ENCODE assay signal across 23 cellular contexts in genomic region chr2:67006373-67006960, GRCh38.
"Had no signal": no experiment of that assay in that cellular context is flagged by ENCODE, and none has a peak within 500 bp of the region (broad histone marks: within the 10 kb centered on the region; RNA-seq: fewer than 3 reads in every experiment).

No MANE protein-coding gene starts in this region.

- ATAC-seq: natural killer cell; right lobe of liver; stimulated activated memory B cell treated with anti-CD40 and anti-IgM and Interleukin-4, amounts not matched to agents 10 μg/mL and 1 μg/mL and 100 μg/mL, for 72 hours; stimulated activated naive CD8-positive, alpha-beta T cell treated with anti-CD3 and anti-CD28 coated beads, Interleukin-15, amount 100 ng/mL, for 72 hours had no signal

- DNase-seq: islet precursor cell; left ventricle myocardium inferior; mesendoderm; naive B cell; natural killer cell; nephron progenitor cell; occipital lobe; right lobe of liver; stimulated activated CD4-positive, alpha-beta T cell treated with anti-CD3 and anti-CD28 coated beads, Interleukin-1b, Interleukin-23, amount 100 ng/mL, for 48 hours; stimulated activated CD4-positive, alpha-beta T cell treated with anti-CD3 and anti-CD28 coated beads, Interleukin-2, amount 100 ng/mL, for 48 hours; stimulated activated CD4-positive, alpha-beta T cell treated with anti-CD3 and anti-CD28 coated beads, Interleukin-4, amount 100 ng/mL, for 4 hours; stimulated activated CD8-positive, alpha-beta memory T cell treated with anti-CD3 and anti-CD28 coated beads, Interleukin-4, amount 100 ng/mL, for 48 hours; stimulated activated naive CD4-positive, alpha-beta T cell treated with Interleukin-2 at 50 U/mL for 16 hours; stimulated activated naive CD8-positive, alpha-beta T cell treated with anti-CD3 and anti-CD28 coated beads, Interleukin-15, amount 100 ng/mL, for 72 hours; uterus had no signal

- H3K4me2 ChIP-seq: neural progenitor cell, smooth muscle cell had no signal

- H2AFZ ChIP-seq: neural progenitor cell, parathyroid adenoma had no signal

- H3K27ac ChIP-seq: left ventricle myocardium inferior, neural progenitor cell, neutrophil, parathyroid adenoma, right atrium auricular region, right lobe of liver, tibial nerve, uterus had no signal

- H3K4me3 ChIP-seq: left ventricle myocardium inferior, lung, neural progenitor cell, right atrium auricular region, right lobe of liver, smooth muscle cell, tibial nerve, uterus had no signal

- H3K79me2 ChIP-seq: parathyroid adenoma had no signal

- H3K9me3 ChIP-seq: left ventricle myocardium inferior, neutrophil, right atrium auricular region, right lobe of liver, tibial nerve, uterus had no signal

- H3K27me3 ChIP-seq: neural progenitor cell, neutrophil, right atrium auricular region, right lobe of liver, tibial nerve, uterus had no signal

- H3K36me3 ChIP-seq: left ventricle myocardium inferior, neural progenitor cell, neutrophil, right atrium auricular region, right lobe of liver, tibial nerve, uterus had no signal

- H3K4me1 ChIP-seq: left ventricle myocardium inferior, neural progenitor cell, parathyroid adenoma, right atrium auricular region, right lobe of liver, tibial nerve, uterus had no signal
